Comparison of ENCODE assay signal across 26 cellular contexts in genomic region chr10:43256531-43257209, GRCh38. TPM values are rescaled to one million over a fixed set of nuclear protein-coding genes. Genes with fewer than 3 reads are reported as not detected.
DNase-seq lines count a peak whose midpoint lies in the region; ATAC-seq, FAIRE-seq and TF ChIP-seq lines count a peak whose summit lies in the region.
"Had no signal": no experiment of that assay in that cellular context is flagged by ENCODE, and none has a peak within 500 bp of the region (broad histone marks: within the 10 kb centered on the region; RNA-seq: fewer than 3 reads in every experiment).

No MANE protein-coding gene starts in this region.

- H3K4me1 ChIP-seq in CD8-positive, alpha-beta T cell (ENCODE audit: insufficient read depth, low read length) = peaks cover 12% of the 10 kb centered on the region
- H3K4me1 ChIP-seq: sigmoid colon had no signal

- intact Hi-C loops in activated CD4-positive, alpha-beta memory T cell treated with anti-CD3 and anti-CD28 coated beads for 36 hours (cut with micrococcal nuclease) = loop anchor here (5.0 kb wide), 1 partner anchor 54 kb away; no protein-coding TSS in a partner anchor
- intact Hi-C loops in CD8-positive, alpha-beta T cell (cut with DNase I, micrococcal nuclease) = loop anchor here (1.0 to 5.0 kb wide), 2 partner anchors 51 to 54 kb away; no protein-coding TSS in a partner anchor

- no peaks in the 10 kb centered on the region for H3K9me3 ChIP-seq in CD8-positive, alpha-beta T cell (ENCODE audit: low read length)
- H3K9me3 ChIP-seq: sigmoid colon, upper lobe of right lung had no signal

- no peaks in the 10 kb centered on the region for H3K27me3 ChIP-seq in CD8-positive, alpha-beta T cell (ENCODE audit: insufficient read depth, low read length)
- H3K27me3 ChIP-seq: sigmoid colon, upper lobe of right lung had no signal

- H3K27ac ChIP-seq in CD8-positive, alpha-beta T cell (ENCODE audit: low read depth, low read length) = no peak overlapping the region
- H3K27ac ChIP-seq: RWPE1, sigmoid colon, SK-N-MC, upper lobe of right lung had no signal

- no peak for TF ChIP-seq POLR2A in GM12892 (IDR thresholded peaks at IDR 0.05; ENCODE audit: low read depth, low read length)

- no peak for TF ChIP-seq CTCF in CD8-positive, alpha-beta T cell (IDR thresholded peaks at IDR 0.05)
- no peak for TF ChIP-seq CTCF in omental fat pad (IDR thresholded peaks at IDR 0.05)

- CTCF ChIA-PET in activated CD4-positive, alpha-beta memory T cell treated with anti-CD3 and anti-CD28 coated beads, Interleukin-2, amount 10 ng/mL, durations not matched to agents 7 days and 5 days (lab: Charles Lee) = interaction anchor here (0.7 to 2.8 kb wide), 8 partner anchors 9 to 116 kb away, joined by 3 to 15 read pairs (median 4); no protein-coding TSS in a partner anchor
- CTCF ChIA-PET in activated CD4-positive, alpha-beta memory T cell treated with anti-CD3 and anti-CD28 coated beads for 36 hours (lab: Charles Lee) = interaction anchor here (1.3 to 3.4 kb wide), 4 partner anchors 8 to 51 kb away, joined by 3 to 21 read pairs (median 6); no protein-coding TSS in a partner anchor
- CTCF ChIA-PET in CD8-positive, alpha-beta T cell (lab: Charles Lee) = interaction anchor here (1.3 to 3.4 kb wide), 6 partner anchors 8 to 56 kb away, joined by 3 to 20 read pairs (median 6); no protein-coding TSS in a partner anchor

- no peaks in the 10 kb centered on the region for H3K36me3 Mint-ChIP-seq in activated CD4-positive, alpha-beta memory T cell treated with anti-CD3 and anti-CD28 coated beads, Interleukin-2, amount 10 ng/mL, durations not matched to agents 7 days and 5 days (ENCODE audit: low read depth)
- no peaks in the 10 kb centered on the region for H3K36me3 Mint-ChIP-seq in activated CD4-positive, alpha-beta memory T cell treated with anti-CD3 and anti-CD28 coated beads for 36 hours
- no peaks in the 10 kb centered on the region for H3K36me3 Mint-ChIP-seq in CD8-positive, alpha-beta T cell
- no peaks in the 10 kb centered on the region for H3K36me3 Mint-ChIP-seq in central memory CD8-positive, alpha-beta T cell (ENCODE audit: insufficient read depth)
- H3K36me3 Mint-ChIP-seq: brain; stimulated activated naive B cell treated with anti-CD40 and anti-IgM and Interleukin-4, amounts not matched to agents 10 μg/mL and 1 μg/mL and 100 μg/mL, for 72 hours had no signal

- POLR2A ChIA-PET in activated CD4-positive, alpha-beta memory T cell treated with anti-CD3 and anti-CD28 coated beads, Interleukin-2, amount 10 ng/mL, durations not matched to agents 7 days and 5 days (lab: Charles Lee) = no interaction called here
- POLR2A ChIA-PET in activated CD4-positive, alpha-beta memory T cell treated with anti-CD3 and anti-CD28 coated beads for 36 hours (lab: Charles Lee) = no interaction called here
- POLR2A ChIA-PET in CD8-positive, alpha-beta T cell (lab: Charles Lee) = no interaction called here

- no peak for FAIRE-seq in GM12892 (lab: Jason Lieb, UNC)
- FAIRE-seq: colon had no signal

- H3K4me3 ChIP-seq in CD8-positive, alpha-beta T cell (ENCODE audit: low read depth, low read length) = no peak overlapping the region
- H3K4me3 ChIP-seq: sigmoid colon, SK-N-MC, upper lobe of right lung had no signal

- DNase-seq in activated CD4-positive, alpha-beta memory T cell treated with anti-CD3 and anti-CD28 coated beads, Interleukin-2, amount 10 ng/mL, durations not matched to agents 7 days and 5 days = peak; percentile 14
- DNase-seq in activated CD4-positive, alpha-beta memory T cell treated with anti-CD3 and anti-CD28 coated beads for 36 hours = no peak
- peak in 1 of 7 experiments; percentile 2 for DNase-seq in CD8-positive, alpha-beta T cell
- no peak for DNase-seq in central memory CD8-positive, alpha-beta T cell (ENCODE audit: low spot score in 2 of 2)
- DNase-seq in omental fat pad (ENCODE audit: low spot score) (peak; percentile 16), NCI-H82 treated with DMSO at 0.1 percent for 48 hours (lab: John Stamatoyannopoulos, UW; ENCODE audit: unreplicated experiment) (no peak), NCI-H345 treated with DMSO at 0.1 percent for 48 hours (lab: John Stamatoyannopoulos, UW; ENCODE audit: unreplicated experiment) (no peak), GM12892 (ENCODE audit: insufficient read length) (no peak)
- DNase-seq: activated CD4-positive, alpha-beta T cell treated with anti-CD3 and anti-CD28 coated beads for 1 hour; activated gamma-delta T cell; effector CD8-positive, alpha-beta T cell; KG1; NCI-H1436 treated with DMSO at 0.1 percent for 48 hours; NCI-H2107; sigmoid colon; stimulated activated CD4-positive, alpha-beta T cell treated with anti-CD3 and anti-CD28 coated beads, Interleukin-4, amount 100 ng/mL, for 4 hours; stimulated activated naive B cell treated with anti-CD40 and anti-IgM and Interleukin-4, amounts not matched to agents 10 μg/mL and 1 μg/mL and 100 μg/mL, for 72 hours had no signal

- ATAC-seq in CD8-positive, alpha-beta T cell = no peak
- ATAC-seq in central memory CD8-positive, alpha-beta T cell (replicated peaks; ENCODE audit: extremely low read depth, poor library complexity, severe bottlenecking) = no peak
- no peak for ATAC-seq in omental fat pad (ENCODE audit: low FRiP score)

- peaks cover 1% of the 10 kb centered on the region for H3K27me3 Mint-ChIP-seq in activated CD4-positive, alpha-beta memory T cell treated with anti-CD3 and anti-CD28 coated beads, Interleukin-2, amount 10 ng/mL, durations not matched to agents 7 days and 5 days
- no peaks in the 10 kb centered on the region for H3K27me3 Mint-ChIP-seq in activated CD4-positive, alpha-beta memory T cell treated with anti-CD3 and anti-CD28 coated beads for 36 hours
- H3K27me3 Mint-ChIP-seq in CD8-positive, alpha-beta T cell (ENCODE audit: low read depth) = peaks cover 3% of the 10 kb centered on the region
- H3K27me3 Mint-ChIP-seq in central memory CD8-positive, alpha-beta T cell = no peaks in the 10 kb centered on the region

- no peaks in the 10 kb centered on the region for H3K36me3 ChIP-seq in CD8-positive, alpha-beta T cell (ENCODE audit: insufficient read depth, low read length)
- H3K36me3 ChIP-seq: sigmoid colon, upper lobe of right lung had no signal

- H3K4me1 Mint-ChIP-seq in activated CD4-positive, alpha-beta memory T cell treated with anti-CD3 and anti-CD28 coated beads, Interleukin-2, amount 10 ng/mL, durations not matched to agents 7 days and 5 days = peaks cover 5% of the 10 kb centered on the region
- peaks cover 7% of the 10 kb centered on the region for H3K4me1 Mint-ChIP-seq in activated CD4-positive, alpha-beta memory T cell treated with anti-CD3 and anti-CD28 coated beads for 36 hours (ENCODE audit: low read depth)
- H3K4me1 Mint-ChIP-seq in CD8-positive, alpha-beta T cell (ENCODE audit: low read depth) = peaks cover 8% of the 10 kb centered on the region
- peaks cover 49% of the 10 kb centered on the region for H3K4me1 Mint-ChIP-seq in central memory CD8-positive, alpha-beta T cell

- H3K9me3 Mint-ChIP-seq in activated CD4-positive, alpha-beta memory T cell treated with anti-CD3 and anti-CD28 coated beads, Interleukin-2, amount 10 ng/mL, durations not matched to agents 7 days and 5 days = no peaks in the 10 kb centered on the region
- no peaks in the 10 kb centered on the region for H3K9me3 Mint-ChIP-seq in activated CD4-positive, alpha-beta memory T cell treated with anti-CD3 and anti-CD28 coated beads for 36 hours
- no peaks in the 10 kb centered on the region for H3K9me3 Mint-ChIP-seq in CD8-positive, alpha-beta T cell
- no peaks in the 10 kb centered on the region for H3K9me3 Mint-ChIP-seq in central memory CD8-positive, alpha-beta T cell
- H3K9me3 Mint-ChIP-seq: CD4-positive, alpha-beta T cell; stimulated activated naive B cell treated with anti-CD40 and anti-IgM and Interleukin-4, amounts not matched to agents 10 μg/mL and 1 μg/mL and 100 μg/mL, for 72 hours; T-helper 1 cell treated with Interleukin-12 subunit alpha and Interleukin-12 subunit beta and Interleukin-4 antibody, amounts not matched to agents 30 μg/mL and 1 μg/mL, for 36 hours had no signal

- no peak overlapping the region for H3K27ac Mint-ChIP-seq in activated CD4-positive, alpha-beta memory T cell treated with anti-CD3 and anti-CD28 coated beads, Interleukin-2, amount 10 ng/mL, durations not matched to agents 7 days and 5 days
- no peak overlapping the region for H3K27ac Mint-ChIP-seq in activated CD4-positive, alpha-beta memory T cell treated with anti-CD3 and anti-CD28 coated beads for 36 hours
- H3K27ac Mint-ChIP-seq in CD8-positive, alpha-beta T cell = peak overlapping the region; percentile 17
- H3K27ac Mint-ChIP-seq in central memory CD8-positive, alpha-beta T cell (ENCODE audit: low read depth) = no peak overlapping the region
- H3K27ac Mint-ChIP-seq: CD4-positive, alpha-beta T cell; stimulated activated naive B cell treated with anti-CD40 and anti-IgM and Interleukin-4, amounts not matched to agents 10 μg/mL and 1 μg/mL and 100 μg/mL, for 72 hours; T-helper 1 cell treated with Interleukin-12 subunit alpha and Interleukin-12 subunit beta and Interleukin-4 antibody, amounts not matched to agents 30 μg/mL and 1 μg/mL, for 36 hours had no signal

- no peak overlapping the region for H3K4me3 Mint-ChIP-seq in activated CD4-positive, alpha-beta memory T cell treated with anti-CD3 and anti-CD28 coated beads, Interleukin-2, amount 10 ng/mL, durations not matched to agents 7 days and 5 days
- H3K4me3 Mint-ChIP-seq in activated CD4-positive, alpha-beta memory T cell treated with anti-CD3 and anti-CD28 coated beads for 36 hours = no peak overlapping the region
- no peak overlapping the region for H3K4me3 Mint-ChIP-seq in CD8-positive, alpha-beta T cell
- H3K4me3 Mint-ChIP-seq in central memory CD8-positive, alpha-beta T cell = peak overlapping the region; percentile 14
- H3K4me3 Mint-ChIP-seq: activated CD8-positive, alpha-beta T cell treated with anti-CD3 and anti-CD28 coated beads, Interleukin-2, amount 10 ng/mL, durations not matched to agents 7 days and 5 days; brain; CD4-positive, alpha-beta T cell; stimulated activated naive B cell treated with anti-CD40 and anti-IgM and Interleukin-4, amounts not matched to agents 10 μg/mL and 1 μg/mL and 100 μg/mL, for 72 hours; T-helper 1 cell treated with Interleukin-12 subunit alpha and Interleukin-12 subunit beta and Interleukin-4 antibody, amounts not matched to agents 30 μg/mL and 1 μg/mL, for 36 hours had no signal

RNA-seq across cellular contexts. Expression of gene RASGEF1A, which starts 10.2 kb away (rescaled TPM):
- total RNA-seq in activated CD4-positive, alpha-beta memory T cell treated with anti-CD3 and anti-CD28 coated beads, Interleukin-2, amount 10 ng/mL, durations not matched to agents 7 days and 5 days = 1 to 10 TPM; 4.4 to 6.6 TPM
- 1 to 10 TPM; 1.2 to 1.9 TPM for total RNA-seq in activated CD4-positive, alpha-beta memory T cell treated with anti-CD3 and anti-CD28 coated beads for 36 hours
- total RNA-seq in CD8-positive, alpha-beta T cell = 1 to 10 TPM in 1 of 2 experiments, under 1 TPM in 1; 0.92 to 1.0 TPM
- total RNA-seq in omental fat pad = 1 to 10 TPM in 2 of 4 donors, under 1 TPM in 2; 0.28 to 2.8 (median 0.92) TPM
- 0.11 TPM for polyA plus RNA-seq in GM12892 (2012; ENCODE audit: missing spikeins)
- total RNA-seq: HT1080 had no signal

Comparison
In these comparisons a context has a peak if more than half of its experiments do, and no peak if none do; other contexts are left out.
1. DNase-seq: peak in activated CD4-positive, alpha-beta memory T cell treated with anti-CD3 and anti-CD28 coated beads, Interleukin-2, amount 10 ng/mL, durations not matched to agents 7 days and 5 days (single experiment) and omental fat pad (single experiment); none in activated CD4-positive, alpha-beta memory T cell treated with anti-CD3 and anti-CD28 coated beads for 36 hours (single experiment), central memory CD8-positive, alpha-beta T cell (0 of 2), NCI-H82 treated with DMSO at 0.1 percent for 48 hours (single experiment), NCI-H345 treated with DMSO at 0.1 percent for 48 hours (single experiment) and GM12892 (single experiment).